In the genomic region with DNA sequence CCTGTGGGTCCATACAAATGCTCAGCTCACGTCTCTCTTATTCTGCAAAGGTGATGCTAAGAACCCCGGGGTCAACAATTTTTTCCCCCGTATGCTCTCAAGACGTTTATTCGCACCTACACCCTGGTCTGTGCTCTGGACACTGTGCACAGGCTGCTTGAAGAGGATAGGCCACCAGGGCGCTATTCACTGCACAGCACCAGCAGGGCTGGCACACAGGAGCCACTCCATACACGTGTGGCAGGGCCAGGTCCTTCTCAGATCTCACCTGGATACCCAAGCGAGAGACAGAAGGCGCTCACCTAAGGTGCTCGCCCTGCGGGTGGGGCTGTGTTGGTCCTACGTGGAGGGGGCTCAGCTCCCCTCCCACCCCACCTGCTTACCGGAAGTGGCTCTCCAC, we compare ENCODE assay signal across 1 cellular context.
TF ChIP-seq lines count a peak whose summit lies in the region.

No MANE protein-coding gene starts in this region.

TF ChIP-seq in IMR-90, 13 proteins besides CTCF, POLR2A, EP300 and RAD21:
- TF ChIP-seq MXI1 (IDR thresholded peaks at IDR 0.05; ENCODE audit: borderline replicate concordance, low read depth, low read length), result no peak
- no peak for TF ChIP-seq FOS (IDR thresholded peaks at IDR 0.05; ENCODE audit: low read depth, low read length)
- no peak for TF ChIP-seq NFE2L2 (IDR thresholded peaks at IDR 0.05; ENCODE audit: low read depth, low read length)
- TF ChIP-seq CEBPB (IDR thresholded peaks at IDR 0.05; ENCODE audit: low read depth, low read length), result no peak
- TF ChIP-seq, protein P1, sequence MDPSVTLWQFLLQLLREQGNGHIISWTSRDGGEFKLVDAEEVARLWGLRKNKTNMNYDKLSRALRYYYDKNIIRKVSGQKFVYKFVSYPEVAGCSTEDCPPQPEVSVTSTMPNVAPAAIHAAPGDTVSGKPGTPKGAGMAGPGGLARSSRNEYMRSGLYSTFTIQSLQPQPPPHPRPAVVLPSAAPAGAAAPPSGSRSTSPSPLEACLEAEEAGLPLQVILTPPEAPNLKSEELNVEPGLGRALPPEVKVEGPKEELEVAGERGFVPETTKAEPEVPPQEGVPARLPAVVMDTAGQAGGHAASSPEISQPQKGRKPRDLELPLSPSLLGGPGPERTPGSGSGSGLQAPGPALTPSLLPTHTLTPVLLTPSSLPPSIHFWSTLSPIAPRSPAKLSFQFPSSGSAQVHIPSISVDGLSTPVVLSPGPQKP (IDR thresholded peaks at IDR 0.05; ENCODE audit: borderline replicate concordance, low read depth, low read length), result no peak
- no peak for TF ChIP-seq MAZ (IDR thresholded peaks at IDR 0.05; ENCODE audit: borderline replicate concordance, low read depth, low read length)
- no peak for TF ChIP-seq CHD1 (IDR thresholded peaks at IDR 0.05; ENCODE audit: low read depth, low read length)
- no peak for TF ChIP-seq RFX5 (IDR thresholded peaks at IDR 0.05; ENCODE audit: low read depth, low read length)
